Comparison of ENCODE assay signal across 10 cellular contexts in the genomic region with DNA sequence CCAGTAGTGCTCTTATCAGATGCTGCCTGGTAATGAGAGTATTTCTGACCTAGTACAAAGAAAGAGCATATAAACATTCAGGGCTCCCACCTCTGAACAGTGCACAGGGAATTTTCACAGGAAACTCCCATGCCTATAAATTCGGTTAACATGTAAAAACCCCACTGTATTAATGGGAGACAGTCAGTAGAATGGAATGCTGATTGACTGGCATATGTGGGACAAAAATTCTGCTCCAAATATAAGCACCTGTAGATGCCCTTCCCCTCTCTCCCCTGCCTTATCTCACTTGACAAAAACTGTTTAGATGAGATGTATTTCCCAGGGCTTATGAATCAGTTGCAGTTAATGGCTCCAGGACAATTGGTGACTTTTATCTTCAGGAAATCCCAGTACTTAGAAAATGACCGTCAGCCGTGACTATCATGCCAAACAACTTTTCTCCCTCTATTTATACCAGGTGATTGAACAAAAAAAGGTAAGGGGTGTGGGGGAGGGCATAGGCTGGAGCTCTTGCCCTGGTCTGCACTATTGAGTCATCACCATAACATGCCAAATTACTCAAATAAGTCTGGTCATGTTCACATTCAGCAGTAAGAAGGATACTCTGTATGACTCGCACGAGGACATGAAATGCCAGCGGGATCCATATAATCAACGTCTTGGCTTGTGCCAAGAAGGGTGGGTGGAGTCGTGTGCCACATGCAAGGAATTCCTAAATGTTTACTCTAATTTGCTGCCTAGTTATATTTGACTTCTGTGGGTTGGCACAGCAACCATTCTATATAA.
A peak's percentile ranks its signal among the peaks of the same experiment; 100 is the strongest.
DNase-seq lines count a peak whose midpoint lies in the region; ATAC-seq and TF ChIP-seq lines count a peak whose summit lies in the region.
"Had no signal": no experiment of that assay in that cellular context is flagged by ENCODE, and none has a peak within 500 bp of the region (broad histone marks: within the 10 kb centered on the region; RNA-seq: fewer than 3 reads in every experiment).

No MANE protein-coding gene starts in this region.

- H3K79me2 ChIP-seq in fibroblast of lung (ENCODE audit: control insufficient read depth, insufficient read depth, low read length): no peaks in the 10 kb centered on the region

- H3K27me3 Mint-ChIP-seq in activated CD4-positive, alpha-beta memory T cell treated with anti-CD3 and anti-CD28 coated beads, Interleukin-2, amount 10 ng/mL, durations not matched to agents 7 days and 5 days: no peaks in the 10 kb centered on the region

- peaks cover 8% of the 10 kb centered on the region for H3K9me3 Mint-ChIP-seq in activated CD4-positive, alpha-beta memory T cell treated with anti-CD3 and anti-CD28 coated beads, Interleukin-2, amount 10 ng/mL, durations not matched to agents 7 days and 5 days

- no peak overlapping the region for H3K4me3 Mint-ChIP-seq in activated CD4-positive, alpha-beta memory T cell treated with anti-CD3 and anti-CD28 coated beads, Interleukin-2, amount 10 ng/mL, durations not matched to agents 7 days and 5 days
- H3K4me3 Mint-ChIP-seq: activated naive CD8-positive, alpha-beta T cell had no signal

- POLR2A ChIA-PET in activated CD4-positive, alpha-beta memory T cell treated with anti-CD3 and anti-CD28 coated beads, Interleukin-2, amount 10 ng/mL, durations not matched to agents 7 days and 5 days (lab: Charles Lee): no interaction called here

- H3K27ac ChIP-seq in RWPE2 (ENCODE audit: poor library complexity, severe bottlenecking) (peak overlapping the region; percentile 95), fibroblast of lung (ENCODE audit: insufficient read depth, low read length) (no peak overlapping the region), tibial artery (no peak overlapping the region)
- H3K27ac ChIP-seq: right atrium auricular region had no signal

- no peak overlapping the region for H2AFZ ChIP-seq in fibroblast of lung (ENCODE audit: low read length)

- ATAC-seq in RWPE2 (ENCODE audit: low read depth): peak; percentile 89

- H3K36me3 Mint-ChIP-seq in activated CD4-positive, alpha-beta memory T cell treated with anti-CD3 and anti-CD28 coated beads, Interleukin-2, amount 10 ng/mL, durations not matched to agents 7 days and 5 days (ENCODE audit: low read depth): no peaks in the 10 kb centered on the region
- H3K36me3 Mint-ChIP-seq: activated naive CD8-positive, alpha-beta T cell had no signal

- DNase-seq in GM03348 (ENCODE audit: low spot score) (peak; percentile 15), RWPE2 (ENCODE audit: low spot score) (peak; percentile 95), fibroblast of lung (ENCODE audit: low read depth in 2 of 2) (peak; percentile 77 to 91), renal cortical epithelial cell (ENCODE audit: low read depth) (peak; percentile 97), putamen (ENCODE audit: low spot score) (no peak), NCI-H1436 treated with DMSO at 0.1 percent for 48 hours (lab: John Stamatoyannopoulos, UW) (no peak), tibial artery (no peak)
- DNase-seq in activated CD4-positive, alpha-beta memory T cell treated with anti-CD3 and anti-CD28 coated beads, Interleukin-2, amount 10 ng/mL, durations not matched to agents 7 days and 5 days: no peak

- H3K4me1 ChIP-seq in RWPE2 (ENCODE audit: insufficient read depth, poor library complexity, severe bottlenecking) (peaks cover 22% of the 10 kb centered on the region), fibroblast of lung (ENCODE audit: control insufficient read depth, extremely low read depth, insufficient read depth, low read length) (peaks cover 11% of the 10 kb centered on the region), tibial artery (peaks cover 0 to 5% (median 3%) of the 10 kb centered on the region in 4 donors)

- no peak overlapping the region for H3K9ac ChIP-seq in fibroblast of lung (ENCODE audit: insufficient read depth, low read length)

- no peaks in the 10 kb centered on the region for H3K27me3 ChIP-seq in RWPE2 (ENCODE audit: insufficient read depth, poor library complexity, severe bottlenecking)
- H3K27me3 ChIP-seq in fibroblast of lung (ENCODE audit: control insufficient read depth, insufficient read depth, low read length): no peaks in the 10 kb centered on the region
- no peaks in the 10 kb centered on the region for H3K27me3 ChIP-seq in tibial artery
- H3K27me3 ChIP-seq: right atrium auricular region had no signal

- no peaks in the 10 kb centered on the region for H4K20me1 ChIP-seq in fibroblast of lung (ENCODE audit: control insufficient read depth, extremely low read depth, insufficient read depth, low read length)

- H3K9me3 ChIP-seq in RWPE2 (ENCODE audit: severe bottlenecking): no peaks in the 10 kb centered on the region
- H3K9me3 ChIP-seq in fibroblast of lung (ENCODE audit: control insufficient read depth, insufficient read depth, low read depth, low read length): no peaks in the 10 kb centered on the region
- H3K9me3 ChIP-seq in tibial artery: no peaks in the 10 kb centered on the region
- H3K9me3 ChIP-seq: right atrium auricular region had no signal

- no peak for TF ChIP-seq CTCF in RWPE2 (IDR thresholded peaks at IDR 0.05; ENCODE audit: poor library complexity, severe bottlenecking)
- TF ChIP-seq CTCF in fibroblast of lung (conservative IDR thresholded peaks at IDR 0.05 in 1 of 2, IDR thresholded peaks at IDR 0.05 in 1 of 2; ENCODE audit: low read depth in 1 of 2, low read length in 2 of 2): no peak
- TF ChIP-seq CTCF in tibial artery (IDR thresholded peaks at IDR 0.05): no peak

- no peak overlapping the region for H3K4me3 ChIP-seq in RWPE2 (ENCODE audit: severe bottlenecking)
- H3K4me3 ChIP-seq in fibroblast of lung (replicated peaks in 1 of 4; ENCODE audit: control extremely low read depth in 1 of 4, insufficient read depth in 1 of 4, low read depth in 3 of 4, low read length in 4 of 4): no peak overlapping the region
- no peak overlapping the region for H3K4me3 ChIP-seq in tibial artery
- H3K4me3 ChIP-seq: right atrium auricular region had no signal

- H3K36me3 ChIP-seq in RWPE2 (ENCODE audit: low read depth) (no peaks in the 10 kb centered on the region), fibroblast of lung (ENCODE audit: control insufficient read depth, insufficient read depth, low read length) (no peaks in the 10 kb centered on the region), tibial artery (no peaks in the 10 kb centered on the region)
- H3K36me3 ChIP-seq: right atrium auricular region had no signal

- no peak overlapping the region for H3K27ac Mint-ChIP-seq in activated CD4-positive, alpha-beta memory T cell treated with anti-CD3 and anti-CD28 coated beads, Interleukin-2, amount 10 ng/mL, durations not matched to agents 7 days and 5 days
- H3K27ac Mint-ChIP-seq: activated naive CD8-positive, alpha-beta T cell had no signal

- intact Hi-C loops in tibial artery (cut with DNase I; ENCODE audit: low total_unique reads): no loop called here

- H3K4me2 ChIP-seq in fibroblast of lung (ENCODE audit: extremely low read depth, insufficient read depth, low read length): peak overlapping the region; percentile 29

- no peaks in the 10 kb centered on the region for H3K4me1 Mint-ChIP-seq in activated CD4-positive, alpha-beta memory T cell treated with anti-CD3 and anti-CD28 coated beads, Interleukin-2, amount 10 ng/mL, durations not matched to agents 7 days and 5 days

- CTCF ChIA-PET in activated CD4-positive, alpha-beta memory T cell treated with anti-CD3 and anti-CD28 coated beads, Interleukin-2, amount 10 ng/mL, durations not matched to agents 7 days and 5 days (lab: Charles Lee): no interaction called here

Comparison
In these comparisons a context has a peak if more than half of its experiments do, and no peak if none do; other contexts are left out.
1. DNase-seq: peak in GM03348 (single experiment), RWPE2 (single experiment), fibroblast of lung (2 of 2) and renal cortical epithelial cell (single experiment); none in activated CD4-positive, alpha-beta memory T cell treated with anti-CD3 and anti-CD28 coated beads, Interleukin-2, amount 10 ng/mL, durations not matched to agents 7 days and 5 days (single experiment), putamen (single experiment), NCI-H1436 treated with DMSO at 0.1 percent for 48 hours (single experiment) and tibial artery (0 of 2).